In the genomic region with DNA sequence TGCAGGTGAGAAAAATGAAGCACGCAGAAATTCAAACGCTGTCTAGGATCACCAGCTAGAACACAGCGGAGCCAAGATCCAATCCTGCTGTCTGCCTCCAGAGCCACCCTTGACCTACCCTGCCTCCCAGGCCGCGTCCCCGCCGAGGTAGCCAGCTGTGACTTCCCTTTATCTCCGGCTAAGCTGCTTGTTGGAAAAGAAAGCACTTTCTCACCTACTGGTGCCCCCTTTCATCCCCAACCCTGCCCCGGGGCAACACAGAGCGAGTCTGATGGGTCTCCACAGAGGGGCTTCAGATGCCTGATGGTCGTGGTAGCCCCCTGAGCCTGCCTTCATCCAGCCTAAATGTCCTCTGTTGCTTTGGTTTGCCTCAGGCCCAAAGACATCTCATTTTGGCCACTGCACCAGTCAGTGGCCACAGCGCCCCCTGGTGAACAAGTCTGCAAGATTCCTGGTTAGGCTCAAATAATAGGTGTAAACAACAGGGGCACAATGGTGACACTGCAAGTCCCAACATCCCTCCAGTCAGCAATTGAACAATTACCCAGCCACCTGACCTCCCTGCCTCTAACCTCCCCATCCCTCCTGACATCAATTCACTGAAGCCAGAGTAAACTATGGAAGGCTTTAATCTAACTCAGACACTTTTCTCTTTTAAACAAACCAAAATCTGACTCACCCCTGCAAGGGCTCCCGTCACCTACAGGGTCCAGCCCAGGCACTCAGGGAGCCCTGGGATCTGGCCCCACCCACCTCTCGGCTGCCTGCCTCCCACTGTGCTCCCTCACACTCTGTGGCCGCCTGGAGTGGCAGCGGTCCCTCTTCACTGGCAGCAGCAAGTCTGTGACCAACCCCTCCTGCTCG, we compare ENCODE assay signal across 8 cellular contexts.
DNase-seq lines count a peak whose midpoint lies in the region; ATAC-seq and FAIRE-seq lines count a peak whose summit lies in the region.

No MANE protein-coding gene starts in this region.

- H3K9ac ChIP-seq in BLaER1: no peak overlapping the region

- peak overlapping the region; percentile 52 for H3K4me2 ChIP-seq in BLaER1

- peak; percentile 71 for FAIRE-seq in GM19239 (lab: Jason Lieb, UNC)

- peaks cover 17% of the 10 kb centered on the region for H3K36me3 ChIP-seq in BLaER1

- H3K27ac ChIP-seq in BLaER1: no peak overlapping the region

- H3K4me3 ChIP-seq in BLaER1: no peak overlapping the region

- peak; percentile 68 for DNase-seq in GM19239 (ENCODE audit: insufficient read length, low spot score)
- peak; percentile 34 for DNase-seq in NCI-H146 (lab: John Stamatoyannopoulos, UW)
- peak; percentile 36 for DNase-seq in activated CD4-positive, CD25-positive, alpha-beta regulatory T cell treated with anti-CD3 and anti-CD28 coated beads, Interleukin-2, amount 50 U/mL, for 16 hours (ENCODE audit: low read depth, low spot score)
- peak; percentile 32 for DNase-seq in central memory CD4-positive, alpha-beta T cell
- peak; percentile 84 for DNase-seq in left kidney (ENCODE audit: low read depth, low spot score)
- peak; percentile 73 for DNase-seq in stimulated activated CD4-positive, alpha-beta T cell treated with anti-CD3 and anti-CD28 coated beads, Interleukin-4, amount 100 ng/mL, for 24 hours

- H3K27me3 ChIP-seq in BLaER1: no peaks in the 10 kb centered on the region

- H4K20me1 ChIP-seq in BLaER1: peaks cover 8% of the 10 kb centered on the region

- H3K9me3 ChIP-seq in BLaER1: no peaks in the 10 kb centered on the region; the same call in 1 of the 2 replicates

- no peak for ATAC-seq in HG02571 (IDR thresholded peaks at IDR 0.05; ENCODE audit: unreplicated experiment)

- peaks cover 76% of the 10 kb centered on the region for H3K4me1 ChIP-seq in BLaER1

Comparison
In these comparisons a context has a peak if more than half of its experiments do, and no peak if none do; other contexts are left out.
1. DNase-seq: peak in every context shown above with its lines; median percentile 84 in left kidney; 73 in stimulated activated CD4-positive, alpha-beta T cell treated with anti-CD3 and anti-CD28 coated beads, Interleukin-4, amount 100 ng/mL, for 24 hours; 68 in GM19239; 36 in activated CD4-positive, CD25-positive, alpha-beta regulatory T cell treated with anti-CD3 and anti-CD28 coated beads, Interleukin-2, amount 50 U/mL, for 16 hours; 34 in NCI-H146; 32 in central memory CD4-positive, alpha-beta T cell.